Comparison of ENCODE assay signal across 17 cellular contexts in the genomic region with DNA sequence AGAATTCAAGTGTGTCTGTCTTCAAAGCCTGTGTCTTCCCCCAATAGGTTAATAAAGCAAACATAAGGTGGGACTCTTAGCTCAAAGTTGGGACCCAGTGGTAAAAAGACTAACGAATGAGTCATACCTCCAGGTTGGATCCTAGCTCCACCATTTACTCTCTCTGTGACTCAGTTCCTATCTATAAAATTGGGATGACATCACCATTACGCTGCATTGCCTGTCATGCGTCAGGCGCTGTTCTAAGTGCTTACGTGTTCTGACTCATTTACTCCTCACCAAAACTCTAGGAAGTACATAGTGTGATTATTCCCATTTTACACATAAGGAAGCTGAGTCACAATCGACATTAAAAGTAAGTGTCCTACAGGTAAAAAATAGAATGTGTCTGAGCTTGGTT.
DNase-seq lines count a peak whose midpoint lies in the region; ATAC-seq, FAIRE-seq and TF ChIP-seq lines count a peak whose summit lies in the region.
"Had no signal": no experiment of that assay in that cellular context is flagged by ENCODE, and none has a peak within 500 bp of the region (broad histone marks: within the 10 kb centered on the region; RNA-seq: fewer than 3 reads in every experiment).

No MANE protein-coding gene starts in this region.

- no peak for TF ChIP-seq CTCF in GM23338 (conservative IDR thresholded peaks at IDR 0.05; ENCODE audit: low read depth in 2 of 2)

- H3K4me1 ChIP-seq in GM23338 (ENCODE audit: insufficient read depth): peaks cover 25% of the 10 kb centered on the region; the same call in 1 of the 2 replicates
- H3K4me1 ChIP-seq: upper lobe of left lung had no signal

- no peak overlapping the region for H3K4me3 ChIP-seq in GM23338
- H3K4me3 ChIP-seq: upper lobe of left lung had no signal

- no peaks in the 10 kb centered on the region for H3K27me3 ChIP-seq in GM23338 (ENCODE audit: insufficient read depth)
- H3K27me3 ChIP-seq: upper lobe of left lung had no signal

- H3K36me3 Mint-ChIP-seq in activated T-cell treated with anti-CD3 and anti-CD28 coated beads, Interleukin-2, amount 50 U/mL, for 72 hours (ENCODE audit: insufficient read depth in 2 of 2): no peaks in the 10 kb centered on the region
- no peaks in the 10 kb centered on the region for H3K36me3 Mint-ChIP-seq in GM23338 (ENCODE audit: low read depth)
- H3K36me3 Mint-ChIP-seq: CD8-positive, alpha-beta T cell; IgD-negative memory B cell had no signal

- DNase-seq in activated CD4-positive, CD25-positive, alpha-beta regulatory T cell treated with anti-CD3 and anti-CD28 coated beads, Interleukin-2, amount 50 U/mL, for 72 hours: no peak
- peak; percentile 67 for DNase-seq in Daoy (ENCODE audit: low read depth)
- peak in 1 of 2 donors; percentile 44 for DNase-seq in activated T-cell treated with anti-CD3 and anti-CD28 coated beads, Interleukin-2, amount 50 U/mL, for 72 hours
- peak; percentile 65 for DNase-seq in islet precursor cell
- no peak for DNase-seq in GM19239 (ENCODE audit: insufficient read length, low spot score)
- DNase-seq in GM23338 (ENCODE audit: low spot score): no peak
- DNase-seq: activated CD8-positive, alpha-beta memory T cell treated with anti-CD3 and anti-CD28 coated beads, Interleukin-2, amount 10 ng/mL, durations not matched to agents 7 days and 5 days; CD8-positive, alpha-beta T cell; left ventricle myocardium superior; NCI-H1092; posterior cingulate gyrus; SIG-M5; upper lobe of left lung had no signal

- no peaks in the 10 kb centered on the region for H3K27me3 Mint-ChIP-seq in activated T-cell treated with anti-CD3 and anti-CD28 coated beads, Interleukin-2, amount 50 U/mL, for 72 hours (ENCODE audit: low read depth)
- no peaks in the 10 kb centered on the region for H3K27me3 Mint-ChIP-seq in GM23338 (ENCODE audit: insufficient read depth, low read depth, poor library complexity)
- H3K27me3 Mint-ChIP-seq: activated CD8-positive, alpha-beta memory T cell treated with anti-CD3 and anti-CD28 coated beads, Interleukin-2, amount 10 ng/mL, durations not matched to agents 7 days and 5 days; IgD-negative memory B cell had no signal

- H3K9me2 ChIP-seq in GM23338 (ENCODE audit: insufficient read depth): 0 out of 2 replicates have a peak, but pooled peaks cover 5% of the 10 kb centered on the region

- FAIRE-seq in GM19239 (lab: Jason Lieb, UNC): no peak
- FAIRE-seq: A204.1 had no signal

- H3K27ac ChIP-seq in GM23338 (ENCODE audit: low read depth): no peak overlapping the region
- H3K27ac ChIP-seq: upper lobe of left lung had no signal

- peak overlapping the region; percentile 1 for H3K27ac Mint-ChIP-seq in activated T-cell treated with anti-CD3 and anti-CD28 coated beads, Interleukin-2, amount 50 U/mL, for 72 hours
- no peak overlapping the region for H3K27ac Mint-ChIP-seq in GM23338
- H3K27ac Mint-ChIP-seq: activated CD8-positive, alpha-beta memory T cell treated with anti-CD3 and anti-CD28 coated beads, Interleukin-2, amount 10 ng/mL, durations not matched to agents 7 days and 5 days; IgD-negative memory B cell had no signal

- H3K4me3 Mint-ChIP-seq in activated T-cell treated with anti-CD3 and anti-CD28 coated beads, Interleukin-2, amount 50 U/mL, for 72 hours: peak overlapping the region in 1 of 2 donors; percentile 5
- H3K4me3 Mint-ChIP-seq in GM23338: no peak overlapping the region
- H3K4me3 Mint-ChIP-seq: activated CD8-positive, alpha-beta memory T cell treated with anti-CD3 and anti-CD28 coated beads, Interleukin-2, amount 10 ng/mL, durations not matched to agents 7 days and 5 days; CD8-positive, alpha-beta T cell; IgD-negative memory B cell had no signal

- H3K79me2 ChIP-seq in GM23338 (replicated peaks; ENCODE audit: insufficient read depth): no peaks in the 10 kb centered on the region

- H2AFZ ChIP-seq in GM23338: no peak overlapping the region

- H3K36me3 ChIP-seq in GM23338 (ENCODE audit: insufficient read depth): no peaks in the 10 kb centered on the region
- H3K36me3 ChIP-seq: upper lobe of left lung had no signal

- H3K4me2 ChIP-seq in GM23338: no peak overlapping the region

- no peaks in the 10 kb centered on the region for H4K20me1 ChIP-seq in GM23338 (replicated peaks; ENCODE audit: insufficient read depth)

- H3F3A ChIP-seq in GM23338 (replicated peaks; ENCODE audit: low read depth): no peaks in the 10 kb centered on the region

- H3K4me1 Mint-ChIP-seq in activated T-cell treated with anti-CD3 and anti-CD28 coated beads, Interleukin-2, amount 50 U/mL, for 72 hours (ENCODE audit: low read depth): peaks cover 57% of the 10 kb centered on the region
- H3K4me1 Mint-ChIP-seq in GM23338: peaks cover 16% of the 10 kb centered on the region
- H3K4me1 Mint-ChIP-seq: IgD-negative memory B cell had no signal

- no peaks in the 10 kb centered on the region for H3K9me3 Mint-ChIP-seq in activated T-cell treated with anti-CD3 and anti-CD28 coated beads, Interleukin-2, amount 50 U/mL, for 72 hours
- no peaks in the 10 kb centered on the region for H3K9me3 Mint-ChIP-seq in GM23338

- ATAC-seq in activated CD4-positive, CD25-positive, alpha-beta regulatory T cell treated with anti-CD3 and anti-CD28 coated beads, Interleukin-2, amount 50 U/mL, for 24 hours: peak; percentile 89 to 93
- ATAC-seq in activated T-cell treated with anti-CD3 and anti-CD28 coated beads, Interleukin-2, amount 50 U/mL, for 72 hours (replicated peaks in 1 of 2): peak; percentile 93 to 96
- ATAC-seq in GM23338 (no peak), HG03135 (IDR thresholded peaks at IDR 0.05; ENCODE audit: unreplicated experiment) (no peak)
- ATAC-seq: activated CD8-positive, alpha-beta memory T cell treated with anti-CD3 and anti-CD28 coated beads, Interleukin-2, amount 10 ng/mL, durations not matched to agents 7 days and 5 days; CD8-positive, alpha-beta T cell; left ventricle myocardium superior had no signal

TF ChIP-seq in GM23338, 12 proteins besides CTCF, POLR2A, EP300 and RAD21:
- no peak for TF ChIP-seq CREB1 (CRISPR knock-in tag; IDR thresholded peaks at IDR 0.05; ENCODE audit: low read depth)
- no peak for TF ChIP-seq JUNB (IDR thresholded peaks at IDR 0.05; ENCODE audit: unreplicated experiment)
- no peak for TF ChIP-seq ZNF331 (CRISPR knock-in tag; IDR thresholded peaks at IDR 0.05; ENCODE audit: low read depth)
- TF ChIP-seq, protein P1, sequence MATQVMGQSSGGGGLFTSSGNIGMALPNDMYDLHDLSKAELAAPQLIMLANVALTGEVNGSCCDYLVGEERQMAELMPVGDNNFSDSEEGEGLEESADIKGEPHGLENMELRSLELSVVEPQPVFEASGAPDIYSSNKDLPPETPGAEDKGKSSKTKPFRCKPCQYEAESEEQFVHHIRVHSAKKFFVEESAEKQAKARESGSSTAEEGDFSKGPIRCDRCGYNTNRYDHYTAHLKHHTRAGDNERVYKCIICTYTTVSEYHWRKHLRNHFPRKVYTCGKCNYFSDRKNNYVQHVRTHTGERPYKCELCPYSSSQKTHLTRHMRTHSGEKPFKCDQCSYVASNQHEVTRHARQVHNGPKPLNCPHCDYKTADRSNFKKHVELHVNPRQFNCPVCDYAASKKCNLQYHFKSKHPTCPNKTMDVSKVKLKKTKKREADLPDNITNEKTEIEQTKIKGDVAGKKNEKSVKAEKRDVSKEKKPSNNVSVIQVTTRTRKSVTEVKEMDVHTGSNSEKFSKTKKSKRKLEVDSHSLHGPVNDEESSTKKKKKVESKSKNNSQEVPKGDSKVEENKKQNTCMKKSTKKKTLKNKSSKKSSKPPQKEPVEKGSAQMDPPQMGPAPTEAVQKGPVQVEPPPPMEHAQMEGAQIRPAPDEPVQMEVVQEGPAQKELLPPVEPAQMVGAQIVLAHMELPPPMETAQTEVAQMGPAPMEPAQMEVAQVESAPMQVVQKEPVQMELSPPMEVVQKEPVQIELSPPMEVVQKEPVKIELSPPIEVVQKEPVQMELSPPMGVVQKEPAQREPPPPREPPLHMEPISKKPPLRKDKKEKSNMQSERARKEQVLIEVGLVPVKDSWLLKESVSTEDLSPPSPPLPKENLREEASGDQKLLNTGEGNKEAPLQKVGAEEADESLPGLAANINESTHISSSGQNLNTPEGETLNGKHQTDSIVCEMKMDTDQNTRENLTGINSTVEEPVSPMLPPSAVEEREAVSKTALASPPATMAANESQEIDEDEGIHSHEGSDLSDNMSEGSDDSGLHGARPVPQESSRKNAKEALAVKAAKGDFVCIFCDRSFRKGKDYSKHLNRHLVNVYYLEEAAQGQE (IDR thresholded peaks at IDR 0.05; ENCODE audit: unreplicated experiment): no peak
- no peak for TF ChIP-seq STAT1 (IDR thresholded peaks at IDR 0.05; ENCODE audit: unreplicated experiment)
- no peak for TF ChIP-seq ZNF114 (CRISPR knock-in tag; IDR thresholded peaks at IDR 0.05)

Comparison
In these comparisons a context has a peak if more than half of its experiments do, and no peak if none do; other contexts are left out.
1. ATAC-seq: peak in activated CD4-positive, CD25-positive, alpha-beta regulatory T cell treated with anti-CD3 and anti-CD28 coated beads, Interleukin-2, amount 50 U/mL, for 24 hours (2 of 2) and activated T-cell treated with anti-CD3 and anti-CD28 coated beads, Interleukin-2, amount 50 U/mL, for 72 hours (2 of 2); none in GM23338 (single experiment) and HG03135 (single experiment).
2. DNase-seq: peak in Daoy (single experiment) and islet precursor cell (single experiment); none in activated CD4-positive, CD25-positive, alpha-beta regulatory T cell treated with anti-CD3 and anti-CD28 coated beads, Interleukin-2, amount 50 U/mL, for 72 hours (single experiment), GM19239 (single experiment) and GM23338 (single experiment).